In the genomic region with DNA sequence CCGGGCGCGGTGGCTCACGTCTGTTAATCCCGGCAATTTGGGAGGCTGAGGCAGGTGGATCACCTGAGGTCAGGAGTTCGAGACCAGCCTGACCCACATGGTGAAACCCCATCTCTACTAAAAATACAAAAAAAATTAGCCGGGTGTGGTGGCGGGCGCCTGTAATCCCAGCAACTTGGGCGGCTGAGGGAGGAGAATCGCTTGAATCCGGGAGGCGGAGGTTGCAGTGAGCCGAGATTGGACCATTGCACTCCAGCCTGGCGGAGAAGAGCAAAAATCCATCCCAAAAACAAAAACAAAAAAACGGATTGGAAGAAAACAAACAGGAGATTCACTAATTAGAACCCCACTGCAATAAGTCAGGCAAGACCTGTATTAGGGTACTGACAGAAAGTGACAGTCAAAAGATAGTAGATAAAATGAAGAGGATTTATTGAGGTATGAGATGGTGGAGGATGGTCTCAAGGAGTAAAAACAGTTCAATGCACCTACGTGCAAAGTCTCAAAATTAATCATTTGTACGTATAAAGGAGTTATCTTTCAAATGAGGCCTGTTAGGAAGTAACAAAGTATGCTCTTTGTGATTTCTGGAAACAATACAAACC, we compare ENCODE assay signal across 8 cellular contexts. TPM values are rescaled to one million over a fixed set of nuclear protein-coding genes. Genes with fewer than 3 reads are reported as not detected.
DNase-seq lines count a peak whose midpoint lies in the region; ATAC-seq and TF ChIP-seq lines count a peak whose summit lies in the region.
"Not testable (repeated sequence)": the region's sequence is repeated elsewhere in the genome, so short reads cannot be mapped to it uniquely, and the experiment has no call there.

No MANE protein-coding gene starts in this region.

- BruUV-seq in Calu3 (replicated peaks; lab: Mats Ljungman, UMichigan) = not testable (repeated sequence)

- not testable (repeated sequence) for H3K27me3 Mint-ChIP-seq in Calu3 (ENCODE audit: unreplicated experiment); activated B cell treated with CpG ODN at 0.5 μM for 24 hours
- H3K27me3 Mint-ChIP-seq in brain = peaks cover 12% of the 10 kb centered on the region

- H3K27ac Mint-ChIP-seq in Calu3 (ENCODE audit: unreplicated experiment) (peak overlapping the region; percentile 60), activated B cell treated with CpG ODN at 0.5 μM for 24 hours (peak overlapping the region; percentile 96), brain (peak overlapping the region; percentile 94 to 98 (median 97))

- POLR2A ChIA-PET in activated B cell treated with CpG ODN at 0.5 μM for 24 hours (lab: Charles Lee) = interaction anchor here (0.6 to 1.3 kb wide), 4 partner anchors 42 to 692 kb away, joined by 3 to 5 read pairs (median 5); a partner anchor contains a TSS

- not testable (repeated sequence) for H4K12ac ChIP-seq in trophoblast cell (ENCODE audit: low read depth, low read length)

- peaks cover 33% of the 10 kb centered on the region for H3K4me1 ChIP-seq in lower lobe of right lung
- not testable (repeated sequence) for H3K4me1 ChIP-seq in trophoblast cell (ENCODE audit: control insufficient read depth in 1 of 2, insufficient read depth in 2 of 2, low read length in 2 of 2)
- peaks cover 0 to 21% (median 3%) of the 10 kb centered on the region in 4 donors for H3K4me1 ChIP-seq in tibial nerve

- not testable (repeated sequence) for ATAC-seq in activated B cell treated with CpG ODN at 0.5 μM for 24 hours (ENCODE audit: low read depth); lower lobe of right lung

- H3K4me3 ChIP-seq in LNCaP clone FGC (ENCODE audit: low read depth, low read length) = peak overlapping the region; percentile 86
- peak overlapping the region; percentile 100 for H3K4me3 ChIP-seq in fibroblast of mammary gland (ENCODE audit: control insufficient read depth, low read depth, low read length)
- peak overlapping the region; percentile 95 for H3K4me3 ChIP-seq in lower lobe of right lung
- peak overlapping the region; percentile 88 for H3K4me3 ChIP-seq in trophoblast cell (ENCODE audit: low read depth, low read length)
- peak overlapping the region; percentile 75 to 88 (median 82) for H3K4me3 ChIP-seq in tibial nerve

- not testable (repeated sequence) for TF ChIP-seq CTCF in Calu3 (IDR thresholded peaks at IDR 0.05; ENCODE audit: unreplicated experiment); LNCaP clone FGC (IDR thresholded peaks at IDR 0.05; ENCODE audit: control insufficient read depth, extremely low read depth, insufficient read depth); activated B cell treated with CpG ODN at 0.5 μM for 24 hours (IDR thresholded peaks at IDR 0.05); brain (conservative IDR thresholded peaks at IDR 0.05); fibroblast of mammary gland (conservative IDR thresholded peaks at IDR 0.05; ENCODE audit: control insufficient read depth, insufficient read depth, low read depth, low read length); lower lobe of right lung (IDR thresholded peaks at IDR 0.05); tibial nerve (IDR thresholded peaks at IDR 0.05)

- H3K79me1 ChIP-seq in trophoblast cell (ENCODE audit: low read length) = not testable (repeated sequence)

- not testable (repeated sequence) for H3K9me3 Mint-ChIP-seq in Calu3 (ENCODE audit: low read depth, unreplicated experiment); activated B cell treated with CpG ODN at 0.5 μM for 24 hours; brain

- TF ChIP-seq EP300 in tibial nerve (IDR thresholded peaks at IDR 0.05) = not testable (repeated sequence)

- not testable (repeated sequence) for H3K4ac ChIP-seq in trophoblast cell (ENCODE audit: low read depth, low read length)

- not testable (repeated sequence) for H2AK5ac ChIP-seq in trophoblast cell (ENCODE audit: low read length)

- not testable (repeated sequence) for H3K27me3 ChIP-seq in lower lobe of right lung (ENCODE audit: low read depth); trophoblast cell (ENCODE audit: insufficient read depth, low read length); tibial nerve

- peak overlapping the region; percentile 95 for H3K27ac ChIP-seq in lower lobe of right lung
- H3K27ac ChIP-seq in trophoblast cell (ENCODE audit: low read depth, low read length) = not testable (repeated sequence)
- peak overlapping the region; percentile 74 to 94 (median 91) for H3K27ac ChIP-seq in tibial nerve

- DNase-seq in Calu3; LNCaP clone FGC (ENCODE audit: low read depth); activated B cell treated with CpG ODN at 0.5 μM for 24 hours; fibroblast of mammary gland (ENCODE audit: low read depth); lower lobe of right lung; trophoblast cell; tibial nerve (ENCODE audit: low spot score in 2 of 2): not testable (repeated sequence)

- H3K4me2 ChIP-seq in trophoblast cell (ENCODE audit: low read length) = peak overlapping the region; percentile 87

- H2BK5ac ChIP-seq in trophoblast cell (ENCODE audit: low read depth, low read length, poor library complexity) = not testable (repeated sequence)

- TF ChIP-seq POLR2A in tibial nerve (IDR thresholded peaks at IDR 0.05) = not testable (repeated sequence)

- H3K4me1 Mint-ChIP-seq in Calu3 (ENCODE audit: low read depth, unreplicated experiment) (peaks cover 19% of the 10 kb centered on the region), activated B cell treated with CpG ODN at 0.5 μM for 24 hours (peaks cover 26% of the 10 kb centered on the region), brain (peaks cover 31% of the 10 kb centered on the region)

- WGBS in trophoblast cell (ENCODE audit: extremely low coverage, insufficient coverage, insufficient read length) = no CpG with 5 or more reads among the region's 18 CpGs
- WGBS in tibial nerve, 2 donors = 69 to 76% methylated on average over 18 of the region's 18 CpGs

- intact Hi-C loops in Calu3 (cut with micrococcal nuclease; ENCODE audit: unreplicated experiment); activated B cell treated with CpG ODN at 0.5 μM for 24 hours (cut with micrococcal nuclease); lower lobe of right lung (cut with DNase I): not testable (repeated sequence)

- H3K23ac ChIP-seq in trophoblast cell (ENCODE audit: low read length) = not testable (repeated sequence)

- H3K36me3 ChIP-seq in lower lobe of right lung (peaks cover 35% of the 10 kb centered on the region), tibial nerve (peaks cover 0 to 32% (median 0%) of the 10 kb centered on the region in 3 donors)
- not testable (repeated sequence) for H3K36me3 ChIP-seq in trophoblast cell (ENCODE audit: control insufficient read depth in 1 of 2, insufficient read depth in 2 of 2, low read length in 2 of 2)

- not testable (repeated sequence) for H3K14ac ChIP-seq in trophoblast cell (ENCODE audit: low read length)

- not testable (repeated sequence) for H3K9ac ChIP-seq in trophoblast cell (ENCODE audit: low read length)

- H3K36me3 Mint-ChIP-seq in Calu3 (ENCODE audit: insufficient read depth, unreplicated experiment) (peaks cover 26% of the 10 kb centered on the region), activated B cell treated with CpG ODN at 0.5 μM for 24 hours (ENCODE audit: low read depth) (peaks cover 39% of the 10 kb centered on the region), brain (peaks cover 41% of the 10 kb centered on the region)

- H4K8ac ChIP-seq in trophoblast cell (ENCODE audit: low read depth, low read length) = not testable (repeated sequence)

- H4K91ac ChIP-seq in trophoblast cell (ENCODE audit: low read depth, low read length) = not testable (repeated sequence)

- H2BK120ac ChIP-seq in trophoblast cell (ENCODE audit: insufficient read depth, low read length, poor library complexity) = not testable (repeated sequence)

- CTCF ChIA-PET in Calu3 (lab: Charles Lee); activated B cell treated with CpG ODN at 0.5 μM for 24 hours (lab: Charles Lee): not testable (repeated sequence)

- H3K4me3 Mint-ChIP-seq in Calu3 (ENCODE audit: low read depth, unreplicated experiment) (peak overlapping the region; percentile 74), activated B cell treated with CpG ODN at 0.5 μM for 24 hours (peak overlapping the region; percentile 98), brain (peak overlapping the region; percentile 96 to 99 (median 98))

- not testable (repeated sequence) for H3K79me2 ChIP-seq in trophoblast cell (ENCODE audit: control insufficient read depth, insufficient read depth, low read length, poor library complexity)

- not testable (repeated sequence) for H3K9me3 ChIP-seq in lower lobe of right lung; trophoblast cell (ENCODE audit: insufficient read depth, low read depth, low read length); tibial nerve

- not testable (repeated sequence) for H2BK12ac ChIP-seq in trophoblast cell (ENCODE audit: low read length)

- not testable (repeated sequence) for H3K18ac ChIP-seq in trophoblast cell (ENCODE audit: low read length)

- not testable (repeated sequence) for H2AFZ ChIP-seq in trophoblast cell (ENCODE audit: insufficient read depth, low read length, poor library complexity)

RNA-seq across cellular contexts. Expression of a gene that starts 0.9 kb away (rescaled TPM):
- 17.2 and 19.1 TPM in 2 replicates for total RNA-seq in Calu3 (2022)
- 25.6 and 30.5 TPM in 2 replicates for total RNA-seq in activated B cell treated with CpG ODN at 0.5 μM for 24 hours
- polyA plus RNA-seq in brain (ENCODE audit: insufficient read depth, low read depth, low replicate concordance) = 9.5 TPM
- 17.6 TPM for total RNA-seq in lower lobe of right lung
- polyA plus RNA-seq in trophoblast cell (2013) = 26.3 and 26.8 TPM in 2 replicates
- total RNA-seq in tibial nerve = 10 to 100 TPM; 19.8 to 34.1 (median 25.3) TPM

RNA-seq across cellular contexts. Expression of a gene that starts 5.0 kb away (rescaled TPM):
- total RNA-seq in Calu3 (2022) = not detected in 2 replicates
- total RNA-seq in activated B cell treated with CpG ODN at 0.5 μM for 24 hours = not detected in 2 replicates
- not detected for polyA plus RNA-seq in brain (ENCODE audit: insufficient read depth, low read depth, low replicate concordance)
- total RNA-seq in lower lobe of right lung = not detected
- 0.03 TPM in 2 replicates for polyA plus RNA-seq in trophoblast cell (2013)
- total RNA-seq in tibial nerve = not detected

RNA-seq across cellular contexts. Expression of a gene that starts 41.8 kb away (rescaled TPM):
- 31.6 and 36.7 TPM in 2 replicates for total RNA-seq in Calu3 (2022)
- total RNA-seq in activated B cell treated with CpG ODN at 0.5 μM for 24 hours = 26.9 and 27.1 TPM in 2 replicates
- polyA plus RNA-seq in brain (ENCODE audit: insufficient read depth, low read depth, low replicate concordance) = 31.6 TPM
- 17.3 TPM for total RNA-seq in lower lobe of right lung
- polyA plus RNA-seq in trophoblast cell (2013) = 47.2 and 50.9 TPM in 2 replicates
- 10 to 100 TPM in 3 of 4 donors, 1 to 10 TPM in 1; 6.7 to 23.7 (median 16.6) TPM for total RNA-seq in tibial nerve

RNA-seq across cellular contexts. Expression of a gene that starts 49.8 kb away (rescaled TPM):
- 50.3 and 51.9 TPM in 2 replicates for total RNA-seq in Calu3 (2022)
- total RNA-seq in activated B cell treated with CpG ODN at 0.5 μM for 24 hours = 32.2 and 35.4 TPM in 2 replicates
- 53.5 TPM for polyA plus RNA-seq in brain (ENCODE audit: insufficient read depth, low read depth, low replicate concordance)
- 31.3 TPM for total RNA-seq in lower lobe of right lung
- 37.4 and 40.8 TPM in 2 replicates for polyA plus RNA-seq in trophoblast cell (2013)
- 10 to 100 TPM; 20.7 to 47.2 (median 24.8) TPM for total RNA-seq in tibial nerve
